In genomic region chr1:77533660-77534295, GRCh38 we compare ENCODE assay signal across 8 cellular contexts.
A peak's percentile ranks its signal among the peaks of the same experiment; 100 is the strongest.
DNase-seq lines count a peak whose midpoint lies in the region; ATAC-seq lines count a peak whose summit lies in the region.

No MANE protein-coding gene starts in this region.

- ATAC-seq in HG02763 (IDR thresholded peaks at IDR 0.05; ENCODE audit: unreplicated experiment) (peak; percentile 47), HG02981 (IDR thresholded peaks at IDR 0.05; ENCODE audit: unreplicated experiment) (no peak)

- DNase-seq in DMS114 treated with DMSO at 0.1 percent for 48 hours (lab: John Stamatoyannopoulos, UW; ENCODE audit: unreplicated experiment) (peak; percentile 66), NOMO-1 treated with DMSO at 0.1 percent for 48 hours (lab: John Stamatoyannopoulos, UW; ENCODE audit: unreplicated experiment) (peak; percentile 66), epidermal melanocyte (ENCODE audit: insufficient read length, low spot score) (peak; percentile 83), myocyte (ENCODE audit: low read depth) (peak; percentile 81)
- peak; percentile 60 for DNase-seq in activated CD8-positive, alpha-beta memory T cell treated with anti-CD3 and anti-CD28 coated beads, Interleukin-2, amount 50 U/mL, for 4 hours
- DNase-seq in stimulated activated CD8-positive, alpha-beta memory T cell treated with anti-CD3 and anti-CD28 coated beads, Interleukin-7, amount 100 ng/mL, for 4 hours (ENCODE audit: low read depth in 2 of 2): peak; percentile 16 to 27

Comparison
In these comparisons a context has a peak if more than half of its experiments do, and no peak if none do; other contexts are left out.
1. DNase-seq: peak in every context shown above with its lines; median percentile 83 in epidermal melanocyte; 81 in myocyte; 66 in DMS114 treated with DMSO at 0.1 percent for 48 hours; 66 in NOMO-1 treated with DMSO at 0.1 percent for 48 hours; 60 in activated CD8-positive, alpha-beta memory T cell treated with anti-CD3 and anti-CD28 coated beads, Interleukin-2, amount 50 U/mL, for 4 hours; 22 in stimulated activated CD8-positive, alpha-beta memory T cell treated with anti-CD3 and anti-CD28 coated beads, Interleukin-7, amount 100 ng/mL, for 4 hours.